In the genomic region with DNA sequence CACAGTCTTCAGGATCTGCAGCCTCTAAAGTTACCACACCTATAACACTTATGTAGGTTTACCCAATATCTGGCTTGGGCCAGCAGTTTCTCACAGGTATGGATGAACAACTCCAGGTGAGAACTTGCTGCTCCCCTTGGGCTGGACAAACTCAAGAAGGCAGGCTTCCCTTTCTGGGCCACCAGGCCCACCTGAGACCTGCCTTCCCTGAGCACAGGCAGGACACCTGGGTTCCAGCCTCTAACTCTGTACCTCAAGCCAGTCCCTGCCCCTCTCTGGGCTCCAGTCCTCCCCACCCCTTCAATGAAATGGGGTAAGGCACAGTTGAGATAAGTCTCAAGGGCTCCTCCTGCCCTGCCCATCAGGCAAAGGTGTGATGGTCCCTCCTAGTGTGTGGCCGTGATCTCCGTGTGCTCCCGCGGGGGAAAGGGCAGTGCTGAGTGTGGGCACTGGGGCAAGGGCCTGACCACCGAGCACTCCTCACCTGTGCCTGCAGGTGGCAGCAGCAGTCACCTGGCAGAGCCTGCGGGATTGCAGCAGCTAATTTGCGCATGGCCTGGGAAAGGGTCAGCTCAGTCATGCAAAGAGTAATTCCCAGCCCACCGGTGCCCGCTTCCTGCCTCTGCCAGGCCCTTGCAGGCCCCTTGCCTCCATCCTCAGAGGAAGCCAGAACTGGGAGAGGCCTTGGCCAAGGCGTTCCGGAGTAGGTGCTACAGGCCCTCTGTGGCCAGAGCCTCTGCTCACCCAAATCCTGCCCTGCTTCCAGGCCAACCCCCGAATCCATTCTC, we compare ENCODE assay signal across 9 cellular contexts. TPM values are rescaled to one million over a fixed set of nuclear protein-coding genes. Genes with fewer than 3 reads are reported as not detected.
DNase-seq lines count a peak whose midpoint lies in the region; ATAC-seq, FAIRE-seq and TF ChIP-seq lines count a peak whose summit lies in the region.
"Had no signal": no experiment of that assay in that cellular context is flagged by ENCODE, and none has a peak within 500 bp of the region (broad histone marks: within the 10 kb centered on the region; RNA-seq: fewer than 3 reads in every experiment).

No MANE protein-coding gene starts in this region.

- H3F3A ChIP-seq in PC-9 (ENCODE audit: insufficient read depth, low read depth), result peaks cover 9% of the 10 kb centered on the region

- peaks cover 13% of the 10 kb centered on the region for H3K4me1 ChIP-seq in PC-9 (replicated peaks; ENCODE audit: insufficient read depth)

- DNase-seq in D341Med (ENCODE audit: low spot score), result peak; percentile 70
- DNase-seq in H54 (ENCODE audit: insufficient read length, low spot score), result peak; percentile 41
- DNase-seq in PC-9, result peak in 1 of 2 experiments; percentile 74
- DNase-seq in T47D (ENCODE audit: low read depth in 1 of 2, low spot score in 1 of 2), result peak; percentile 23 to 65
- peak; percentile 71 for DNase-seq in left lobe of liver (ENCODE audit: low spot score)
- peak; percentile 39 to 44 for DNase-seq in stimulated activated naive CD8-positive, alpha-beta T cell treated with anti-CD3 and anti-CD28 coated beads, Interleukin-15, amount 100 ng/mL, for 72 hours
- DNase-seq in T-helper 9 cell, result no peak

- peak overlapping the region; percentile 54 for H3K4me2 ChIP-seq in PC-9

- H3K4me3 ChIP-seq in PC-9, result no peak overlapping the region

- H3K79me2 ChIP-seq in PC-9 (ENCODE audit: low read depth), result no peaks in the 10 kb centered on the region

- no peaks in the 10 kb centered on the region for H4K20me1 ChIP-seq in PC-9 (ENCODE audit: insufficient read depth)

- H3K27me3 ChIP-seq in PC-9 (ENCODE audit: insufficient read depth, low read depth), result no peaks in the 10 kb centered on the region

- H3K27me3 Mint-ChIP-seq in stimulated activated naive CD8-positive, alpha-beta T cell treated with anti-CD3 and anti-CD28 coated beads, Interleukin-15, amount 100 ng/mL, for 72 hours, result no peaks in the 10 kb centered on the region

- CTCF ChIA-PET in PC-9 (lab: Charles Lee), result interaction anchor here (0.6 to 1.6 kb wide), 6 partner anchors 9 to 283 kb away, joined by 3 to 7 read pairs (median 4); a partner anchor contains a TSS

- intact Hi-C loops in PC-9 (cut with micrococcal nuclease; ENCODE audit: unreplicated experiment), result loop anchor here (1.0 to 2.0 kb wide), 2 partner anchors 23 to 49 kb away; no protein-coding TSS in a partner anchor

- peaks cover 6% of the 10 kb centered on the region; the same call in 1 of the 2 replicates for H3K9me3 ChIP-seq in PC-9 (ENCODE audit: insufficient read depth, low read depth)

- peaks cover 20 to 21% of the 10 kb centered on the region in 2 donors for H3K9me3 Mint-ChIP-seq in stimulated activated naive CD8-positive, alpha-beta T cell treated with anti-CD3 and anti-CD28 coated beads, Interleukin-15, amount 100 ng/mL, for 72 hours

- no peak overlapping the region for H3K27ac Mint-ChIP-seq in stimulated activated naive CD8-positive, alpha-beta T cell treated with anti-CD3 and anti-CD28 coated beads, Interleukin-15, amount 100 ng/mL, for 72 hours

- BruUV-seq in PC-9 (replicated peaks; lab: Mats Ljungman, UMichigan), result no TSS peak

- peak; percentile 60 for FAIRE-seq in H54 (lab: Jason Lieb, UNC)

- peaks cover 64% of the 10 kb centered on the region for H3K4me1 Mint-ChIP-seq in stimulated activated naive CD8-positive, alpha-beta T cell treated with anti-CD3 and anti-CD28 coated beads, Interleukin-15, amount 100 ng/mL, for 72 hours

- no peaks in the 10 kb centered on the region for H3K9me2 ChIP-seq in PC-9 (ENCODE audit: insufficient read depth)

- peak; percentile 89 for TF ChIP-seq CTCF in PC-9 (conservative IDR thresholded peaks at IDR 0.05)

- POLR2A ChIA-PET in PC-9 (lab: Charles Lee; ENCODE audit: unreplicated experiment), result interaction anchor here (0.8 kb wide), 1 partner anchor 23 kb away, joined by 7 read pairs; no protein-coding TSS in a partner anchor

- no peaks in the 10 kb centered on the region for H3K36me3 ChIP-seq in PC-9 (ENCODE audit: low read depth)

- peak; percentile 99 for ATAC-seq in left lobe of liver
- no peak for ATAC-seq in stimulated activated naive CD8-positive, alpha-beta T cell treated with anti-CD3 and anti-CD28 coated beads, Interleukin-15, amount 100 ng/mL, for 72 hours
- no peak for ATAC-seq in GM21423 (IDR thresholded peaks at IDR 0.05; ENCODE audit: unreplicated experiment)

- H3K27ac ChIP-seq in PC-9, result no peak overlapping the region

- in situ Hi-C loops in T47D (cut with HindIII; ENCODE audit: low pct_unique_long_range_greater_than_20kb, low sequenced_read_pairs), result no loop called here

- H3K4me3 Mint-ChIP-seq in stimulated activated naive CD8-positive, alpha-beta T cell treated with anti-CD3 and anti-CD28 coated beads, Interleukin-15, amount 100 ng/mL, for 72 hours, result peak overlapping the region in 1 of 2 donors; percentile 6

- no peak for TF ChIP-seq POLR2A in H54 (IDR thresholded peaks at IDR 0.05; ENCODE audit: low read depth, low read length)

- H2AFZ ChIP-seq in PC-9, result peak overlapping the region; percentile 68; the same call in 1 of the 2 replicates

RNA-seq across cellular contexts. Expression of a gene that starts 28.2 kb away (rescaled TPM):
- 105 and 131 TPM in 2 replicates for total RNA-seq in PC-9 (2021)
- 5.1 TPM for total RNA-seq in left lobe of liver

RNA-seq across cellular contexts. Expression of a gene that starts 57.8 kb away (rescaled TPM):
- total RNA-seq in PC-9 (2021), result not detected in 2 replicates
- total RNA-seq in left lobe of liver, result 0.10 TPM
- total RNA-seq: pulmonary artery endothelial cell had no signal

Comparison
In these comparisons a context has a peak if more than half of its experiments do, and no peak if none do; other contexts are left out.
1. RNA of a gene that starts 28.2 kb away (total RNA-seq): 105 to 131 TPM in PC-9; 5.1 TPM in left lobe of liver (single experiment); every median in the first group is over 10 times any median in the second.